Comparison of ENCODE assay signal across 28 cellular contexts in the genomic region with DNA sequence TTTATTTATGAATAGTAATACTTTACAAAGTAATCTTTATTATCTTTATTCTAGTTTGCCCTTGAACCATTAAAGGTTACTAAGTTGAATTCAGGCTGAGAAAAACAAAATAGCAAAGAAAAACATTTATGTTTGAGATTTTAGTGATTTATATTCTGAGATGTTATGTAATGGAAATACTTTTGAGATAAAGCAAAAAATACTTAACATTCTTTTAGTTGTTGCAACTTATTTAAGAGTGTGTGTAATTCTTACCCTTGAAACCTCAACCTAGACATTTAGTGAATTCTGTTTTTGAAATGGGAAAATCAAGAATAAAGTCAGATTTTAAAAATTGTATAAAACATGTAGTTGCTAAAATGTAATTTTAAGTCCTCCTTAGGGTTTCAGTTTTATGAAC. TPM values are rescaled to one million over a fixed set of nuclear protein-coding genes. Genes with fewer than 3 reads are reported as not detected.
A peak's percentile ranks its signal among the peaks of the same experiment; 100 is the strongest.
DNase-seq lines count a peak whose midpoint lies in the region; ATAC-seq, FAIRE-seq and TF ChIP-seq lines count a peak whose summit lies in the region.
"Had no signal": no experiment of that assay in that cellular context is flagged by ENCODE, and none has a peak within 500 bp of the region (broad histone marks: within the 10 kb centered on the region; RNA-seq: fewer than 3 reads in every experiment).

No MANE protein-coding gene starts in this region.

- no peak overlapping the region for H3K4me3 Mint-ChIP-seq in chondrocyte (ENCODE audit: unreplicated experiment)
- H3K4me3 Mint-ChIP-seq: GM23338; natural killer cell treated with Interleukin-12 subunit alpha and Interleukin-12 subunit beta and Interleukin-15 and Interleukin-18, amount 100 ng/mL, for 72 hours; stimulated activated memory B cell treated with anti-CD40 and anti-IgM and Interleukin-4, amounts not matched to agents 10 μg/mL and 1 μg/mL and 100 μg/mL, for 72 hours; T-helper 17 cell had no signal

- FAIRE-seq in kidney (lab: Jason Lieb, UNC), result peak; percentile 41

- TF ChIP-seq CTCF in MM.1S (IDR thresholded peaks at IDR 0.05; ENCODE audit: low read length) (no peak), chondrocyte (IDR thresholded peaks at IDR 0.05) (no peak), kidney (IDR thresholded peaks at IDR 0.05; ENCODE audit: borderline replicate concordance, extremely low read depth, insufficient read depth) (no peak), tibial artery (IDR thresholded peaks at IDR 0.05) (no peak), lower leg skin (IDR thresholded peaks at IDR 0.05) (no peak)

- peak overlapping the region; percentile 36 for H3K27ac Mint-ChIP-seq in chondrocyte (ENCODE audit: unreplicated experiment)
- H3K27ac Mint-ChIP-seq: CD4-positive, alpha-beta memory T cell; GM23338; stimulated activated memory B cell treated with anti-CD40 and anti-IgM and Interleukin-4, amounts not matched to agents 10 μg/mL and 1 μg/mL and 100 μg/mL, for 72 hours; T-helper 17 cell had no signal

- intact Hi-C loops in kidney (cut with DNase I) (no loop called here), tibial artery (cut with DNase I; ENCODE audit: low total_unique reads) (no loop called here), lower leg skin (cut with DNase I; ENCODE audit: low total_unique reads) (no loop called here)

- H3K27me3 Mint-ChIP-seq in chondrocyte (ENCODE audit: low read depth), result no peaks in the 10 kb centered on the region
- H3K27me3 Mint-ChIP-seq: CD4-positive, alpha-beta memory T cell; natural killer cell treated with Interleukin-12 subunit alpha and Interleukin-12 subunit beta and Interleukin-15 and Interleukin-18, amount 100 ng/mL, for 72 hours; stimulated activated memory B cell treated with anti-CD40 and anti-IgM and Interleukin-4, amounts not matched to agents 10 μg/mL and 1 μg/mL and 100 μg/mL, for 72 hours; T-helper 17 cell had no signal

- H3K4me3 ChIP-seq in MM.1S (ENCODE audit: low read length) (no peak overlapping the region), kidney (ENCODE audit: low read length in 2 of 2) (no peak overlapping the region), tibial artery (no peak overlapping the region), lower leg skin (ENCODE audit: low read depth, poor library complexity, severe bottlenecking) (no peak overlapping the region)
- H3K4me3 ChIP-seq: GM23338, ovary, Peyer's patch, right atrium auricular region, SJSA1 had no signal

- H3K9ac ChIP-seq in MM.1S (ENCODE audit: low read length) (no peak overlapping the region), kidney (ENCODE audit: low read length in 2 of 2) (no peak overlapping the region)

- peaks cover 20% of the 10 kb centered on the region for H3K36me3 Mint-ChIP-seq in chondrocyte (ENCODE audit: low read depth)

- H3K9me2 ChIP-seq in MM.1S (replicated peaks; ENCODE audit: insufficient read depth, low read length), result no peaks in the 10 kb centered on the region

- no peaks in the 10 kb centered on the region for H3F3A ChIP-seq in MM.1S (ENCODE audit: insufficient read depth, low read length)

- H3K79me2 ChIP-seq in MM.1S (ENCODE audit: low read length), result peaks cover 22% of the 10 kb centered on the region

- H3K27me3 ChIP-seq in MM.1S (replicated peaks; ENCODE audit: insufficient read depth, low read length) (no peaks in the 10 kb centered on the region), tibial artery (no peaks in the 10 kb centered on the region)
- H3K27me3 ChIP-seq: ovary, Peyer's patch, right atrium auricular region, SJSA1 had no signal

- H3K27ac ChIP-seq in MM.1S (ENCODE audit: low read length), result no peak overlapping the region
- H3K27ac ChIP-seq in kidney (ENCODE audit: low read depth in 2 of 2, low read length in 2 of 2), result no peak overlapping the region
- H3K27ac ChIP-seq in tibial artery, result peak overlapping the region; percentile 21 to 64
- H3K27ac ChIP-seq: Peyer's patch, right atrium auricular region, SJSA1 had no signal

- no peak for ATAC-seq in HG02981 (IDR thresholded peaks at IDR 0.05; ENCODE audit: unreplicated experiment)
- ATAC-seq: GM23338; left colon; natural killer cell treated with Interleukin-12 subunit alpha and Interleukin-12 subunit beta and Interleukin-15 and Interleukin-18, amount 100 ng/mL, for 72 hours; stimulated activated memory B cell treated with anti-CD40 and anti-IgM and Interleukin-4, amounts not matched to agents 10 μg/mL and 1 μg/mL and 100 μg/mL, for 72 hours; T-helper 17 cell had no signal

- H4K20me1 ChIP-seq in MM.1S (ENCODE audit: insufficient read depth, low read length), result no peaks in the 10 kb centered on the region

- no peak for TF ChIP-seq POLR2A in lower leg skin (IDR thresholded peaks at IDR 0.05)

- H3K9me3 ChIP-seq in MM.1S (replicated peaks; ENCODE audit: insufficient read depth, low read length) (no peaks in the 10 kb centered on the region), kidney (ENCODE audit: control insufficient read depth in 1 of 2, low read length in 2 of 2) (peaks cover 2 to 5% of the 10 kb centered on the region in 2 donors), tibial artery (peaks cover 0 to 6% (median 0%) of the 10 kb centered on the region in 3 donors)
- H3K9me3 ChIP-seq: SJSA1 had no signal

- H3K4me1 Mint-ChIP-seq in chondrocyte (ENCODE audit: low read depth), result peaks cover 36% of the 10 kb centered on the region

- H3K9me3 Mint-ChIP-seq in chondrocyte (ENCODE audit: low read depth), result peaks cover 12% of the 10 kb centered on the region

- H3K4me1 ChIP-seq in MM.1S (ENCODE audit: low read length) (peaks cover 41% of the 10 kb centered on the region), kidney (ENCODE audit: control insufficient read depth in 1 of 2, insufficient read depth in 1 of 2, low read depth in 1 of 2, low read length in 2 of 2) (no peaks in the 10 kb centered on the region), tibial artery (peaks cover 0 to 58% (median 24%) of the 10 kb centered on the region in 4 donors)
- H3K4me1 ChIP-seq: Peyer's patch had no signal

- H3K4me2 ChIP-seq in MM.1S (ENCODE audit: low read depth, low read length), result peak overlapping the region; percentile 4; the same call in 1 of the 2 replicates
- H3K4me2 ChIP-seq: GM23338 had no signal

- no peak overlapping the region for H2AFZ ChIP-seq in MM.1S (ENCODE audit: low read length)
- H2AFZ ChIP-seq: GM23338 had no signal

- 0 out of 2 replicates have a peak, but pooled peaks cover 7% of the 10 kb centered on the region for H3K36me3 ChIP-seq in MM.1S (replicated peaks; ENCODE audit: insufficient read depth, low read length)
- H3K36me3 ChIP-seq in kidney (ENCODE audit: control insufficient read depth in 1 of 2, insufficient read depth in 2 of 2, low read length in 2 of 2), result peaks cover 4 to 7% of the 10 kb centered on the region in 2 donors
- H3K36me3 ChIP-seq in tibial artery, result peaks cover 11 to 18% (median 14%) of the 10 kb centered on the region in 3 donors
- H3K36me3 ChIP-seq: ovary had no signal

- no peak for DNase-seq in MM.1S
- DNase-seq in chondrocyte (ENCODE audit: low spot score), result no peak
- no peak for DNase-seq in kidney
- no peak for DNase-seq in tibial artery
- no peak for DNase-seq in lower leg skin (ENCODE audit: low spot score in 2 of 2)
- no peak for DNase-seq in SW480 (ENCODE audit: low spot score)
- no peak for DNase-seq in activated CD4-positive, CD25-positive, alpha-beta regulatory T cell (lab: John Stamatoyannopoulos, UW)
- DNase-seq: activated CD4-positive, alpha-beta T cell treated with anti-CD3 and anti-CD28 coated beads for 48 hours; activated naive CD4-positive, alpha-beta T cell; activated T-cell treated with anti-CD3 and anti-CD28 coated beads, Interleukin-2, amount 50 U/mL, for 48 hours; caudate nucleus; CD4-positive, alpha-beta memory T cell; head of caudate nucleus; KG1; left colon; midbrain; NCI-H1436; NCI-H524 treated with DMSO at 0.1 percent for 48 hours; ovary; Peyer's patch; stimulated activated CD4-positive, alpha-beta T cell treated with anti-CD3 and anti-CD28 coated beads, Interleukin-4, amount 100 ng/mL, for 1 hour; T-helper 17 cell had no signal

RNA-seq across cellular contexts. Expression of a gene that starts 40.1 kb away (rescaled TPM):
- total RNA-seq in chondrocyte, result 18.9 to 26.9 TPM (median 19.2 TPM) in 3 replicates
- 13.1 TPM for total RNA-seq in kidney
- polyA plus RNA-seq in kidney (ENCODE audit: insufficient read depth, low read depth, low replicate concordance), result 15.7 TPM
- total RNA-seq in lower leg skin, result 10 to 100 TPM; 10.8 to 40.3 (median 23.7) TPM

Comparison
In these comparisons a context has a peak if more than half of its experiments do, and no peak if none do; other contexts are left out.
1. H3K27ac ChIP-seq: peak in tibial artery (2 of 2); none in MM.1S (single experiment) and kidney (0 of 2).